ENCODE assay signal across 1 cellular context in genomic region chr20:45575931-45576330, GRCh38.
TF ChIP-seq lines count a peak whose summit lies in the region.

No MANE protein-coding gene starts in this region.

TF ChIP-seq in H1, 55 proteins besides CTCF, POLR2A, EP300 and RAD21:
- TF ChIP-seq USF2 (IDR thresholded peaks at IDR 0.05; ENCODE audit: low read length) (no peak), HDAC6 (IDR thresholded peaks at IDR 0.05; ENCODE audit: low read depth, low read length) (no peak), GABPA (IDR thresholded peaks at IDR 0.05; ENCODE audit: borderline replicate concordance, insufficient read depth, low read length) (no peak), RFX5 (IDR thresholded peaks at IDR 0.05; ENCODE audit: borderline replicate concordance, low read depth, low read length) (no peak)
